In the genomic region with DNA sequence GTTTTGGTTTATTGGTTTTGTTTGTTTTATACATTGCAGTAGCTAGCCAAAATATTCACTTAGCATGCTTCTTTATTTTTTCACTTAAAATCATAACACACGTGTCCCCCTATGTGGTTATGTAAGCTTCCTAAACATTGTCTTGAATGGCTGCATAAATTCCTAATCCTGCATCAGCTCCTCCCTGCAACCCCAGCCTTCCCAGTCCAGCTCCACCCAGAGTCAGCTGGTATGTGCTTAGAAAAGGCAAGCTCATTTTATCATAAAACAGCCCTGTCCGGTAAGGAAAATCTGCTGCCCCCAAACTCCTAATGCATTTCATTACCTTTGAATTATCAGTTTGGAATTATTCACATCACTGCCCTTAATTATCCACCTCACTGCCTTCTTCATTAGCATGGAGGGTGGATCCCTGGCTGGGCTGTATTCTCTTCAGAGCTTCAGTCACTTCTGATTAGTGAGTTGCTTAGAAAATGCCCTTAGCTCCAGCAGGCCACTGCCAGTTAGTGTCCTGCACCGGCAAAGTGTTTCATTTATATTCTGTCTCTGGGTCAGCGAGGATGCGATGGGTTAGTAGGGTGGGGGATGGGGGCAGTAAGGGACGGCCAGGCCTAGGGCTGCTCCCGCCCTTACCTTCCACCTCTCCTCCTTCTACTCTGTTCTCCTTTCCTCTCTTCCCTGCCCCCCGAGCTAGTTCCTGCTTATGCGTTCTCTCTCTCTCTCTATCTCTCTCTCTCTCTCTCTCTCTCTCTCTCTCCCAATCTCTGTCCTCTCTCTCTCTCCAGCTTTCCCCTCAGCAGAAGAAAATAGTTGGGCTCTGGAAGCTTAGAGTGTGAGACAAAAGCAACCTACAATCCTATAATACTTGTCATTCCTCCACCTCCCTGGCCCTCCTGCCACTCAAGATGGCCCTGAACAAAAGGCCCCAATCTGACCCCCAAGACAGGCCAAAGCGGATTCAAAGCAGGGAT, we compare ENCODE assay signal across 13 cellular contexts.
DNase-seq lines count a peak whose midpoint lies in the region; ATAC-seq, FAIRE-seq and TF ChIP-seq lines count a peak whose summit lies in the region.
"Had no signal": no experiment of that assay in that cellular context is flagged by ENCODE, and none has a peak within 500 bp of the region (broad histone marks: within the 10 kb centered on the region; RNA-seq: fewer than 3 reads in every experiment).

No MANE protein-coding gene starts in this region.

- FAIRE-seq in H1 (lab: Jason Lieb, UNC), result peak; percentile 50
- FAIRE-seq in frontal cortex (lab: Jason Lieb, UNC), result no peak

- H3K36me3 ChIP-seq in HUES64 (ENCODE audit: insufficient read depth, low read length) (no peaks in the 10 kb centered on the region), H1 (ENCODE audit: control insufficient read depth in 2 of 4, insufficient read depth in 4 of 4, low read length in 3 of 4) (no peaks in the 10 kb centered on the region), mucosa of descending colon (ENCODE audit: low read depth) (no peaks in the 10 kb centered on the region)

- DNase-seq in Ammon's horn (ENCODE audit: low spot score) (peak; percentile 4), H1 (ENCODE audit: low read depth in 1 of 2, low spot score in 2 of 2) (peak in 1 of 2 experiments; percentile 52), mucosa of descending colon (peak in 1 of 3 donors; percentile 28), D341Med (ENCODE audit: low spot score) (no peak), frontal cortex (ENCODE audit: low spot score in 2 of 2) (no peak)
- DNase-seq: activated B cell treated with CpG ODN at 0.5 μM for 24 hours; Caco-2; stimulated activated naive CD4-positive, alpha-beta T cell treated with Interleukin-2 at 50 U/mL for 16 hours had no signal

- peak overlapping the region; percentile 80 for H2BK5ac ChIP-seq in H1 (ENCODE audit: low read depth, low read length)

- H4K91ac ChIP-seq in H1 (replicated peaks; ENCODE audit: insufficient read length, low read length), result peak overlapping the region; percentile 36

- H3K9ac ChIP-seq in HUES64 (ENCODE audit: low read depth, low read length), result peak overlapping the region; percentile 67
- H3K9ac ChIP-seq in H1 (replicated peaks in 1 of 4; ENCODE audit: extremely low read depth in 1 of 4, low read depth in 3 of 4, low read length in 3 of 4), result peak overlapping the region in 2 of 4 experiments; percentile 1 to 43; a peak in 3 of 7 replicates

- H3K4ac ChIP-seq in H1 (replicated peaks; ENCODE audit: insufficient read length, low read depth, low read length), result no peak overlapping the region

- peak overlapping the region; percentile 51 for H4K5ac ChIP-seq in H1 (ENCODE audit: insufficient read length, low read depth, low read length)

- H3K79me2 ChIP-seq in H1 (ENCODE audit: control insufficient read depth in 1 of 2, insufficient read depth in 2 of 2, low read length in 2 of 2), result no peaks in the 10 kb centered on the region

- H3K4me2 ChIP-seq in H1 (ENCODE audit: insufficient read depth in 1 of 2, low read depth in 2 of 2, low read length in 2 of 2), result peak overlapping the region; percentile 65 to 70

- H3K4me1 ChIP-seq in HUES64 (ENCODE audit: insufficient read depth, low read length) (peaks cover 35% of the 10 kb centered on the region), H1 (replicated peaks in 1 of 4; ENCODE audit: control insufficient read depth in 3 of 4, insufficient read depth in 4 of 4, low read length in 3 of 4) (peaks cover 5 to 12% (median 7%) of the 10 kb centered on the region in 4 experiments), mucosa of descending colon (ENCODE audit: low read depth) (peaks cover 5% of the 10 kb centered on the region)

- H3K23ac ChIP-seq in H1 (ENCODE audit: insufficient read length), result no peak overlapping the region

- H3K27me3 ChIP-seq in HUES64 (ENCODE audit: insufficient read depth, low read length), result no peaks in the 10 kb centered on the region
- no peaks in the 10 kb centered on the region for H3K27me3 ChIP-seq in H1 (replicated peaks in 1 of 4; ENCODE audit: control insufficient read depth in 3 of 4, extremely low read depth in 1 of 4, insufficient read depth in 3 of 4, low read length in 3 of 4)
- H3K27me3 ChIP-seq: body of pancreas had no signal

- no peak for TF ChIP-seq EP300 in H1 (IDR thresholded peaks at IDR 0.05; ENCODE audit: borderline replicate concordance in 1 of 2, low read depth in 2 of 2, low read length in 2 of 2)

- peak overlapping the region; percentile 97; the same call in 1 of the 2 replicates for H2BK12ac ChIP-seq in H1 (ENCODE audit: low read depth, low read length)

- H3K18ac ChIP-seq in H1 (ENCODE audit: extremely low read depth, low read length), result peak overlapping the region; percentile 5; the same call in 1 of the 2 replicates

- ATAC-seq in mucosa of descending colon, result peak; percentile 65
- no peak for ATAC-seq in GM21381 (IDR thresholded peaks at IDR 0.05; ENCODE audit: unreplicated experiment)
- ATAC-seq in HG03565 (IDR thresholded peaks at IDR 0.05; ENCODE audit: unreplicated experiment), result no peak
- ATAC-seq: body of pancreas had no signal

- H3K14ac ChIP-seq in H1 (ENCODE audit: insufficient read length), result no peak overlapping the region

- intact Hi-C loops in mucosa of descending colon (cut with DNase I, micrococcal nuclease), result no loop called here

- no peak overlapping the region for H2BK15ac ChIP-seq in H1 (ENCODE audit: low read length)

- POLR2A ChIA-PET in H1 (lab: Charles Lee; ENCODE audit: partially characterized antibody), result interaction anchor here (0.6 to 1.3 kb wide), 8 partner anchors 11 to 183 kb away, joined by 3 to 4 read pairs (median 3); no protein-coding TSS in a partner anchor

- H3K79me1 ChIP-seq in H1 (ENCODE audit: low read depth, low read length), result no peaks in the 10 kb centered on the region

- TF ChIP-seq POLR2A in H1 (IDR thresholded peaks at IDR 0.05; ENCODE audit: control extremely low read depth in 1 of 2, low read depth in 2 of 2, low read length in 2 of 2), result 0 out of 3 replicates have a peak, but pooled peaks of 1 of the 2 experiments have one; percentile 9

- WGBS in HUES64, result 13% methylated on average over 8 of the region's 10 CpGs
- 28% methylated on average over 10 of the region's 10 CpGs; no CpG with 5 or more reads in 1 of the 2 experiments for WGBS in H1 (ENCODE audit: extremely low coverage in 1 of 2, insufficient coverage in 1 of 2, insufficient read length in 1 of 2, insufficient replicate concordance in 2 of 2, low coverage in 1 of 2, low lambda C conversion rate in 2 of 2, missing lambda C conversion rate in 1 of 2), 2 experiments

- H3K4me3 ChIP-seq in HUES64 (ENCODE audit: low read length) (peak overlapping the region; percentile 34), H1 (ENCODE audit: extremely low read depth in 1 of 4, insufficient read depth in 2 of 4, low read depth in 3 of 4, low read length in 4 of 4) (peak overlapping the region in 1 of 4 experiments; percentile 46; a peak in 2 of 8 replicates), mucosa of descending colon (no peak overlapping the region)
- H3K4me3 ChIP-seq: body of pancreas, skin epidermis had no signal

- H2AK5ac ChIP-seq in H1 (ENCODE audit: low read depth, low read length), result no peak overlapping the region

- peak overlapping the region; percentile 84; the same call in 1 of the 2 replicates for H4K8ac ChIP-seq in H1 (ENCODE audit: extremely low read depth, insufficient read depth, low read length)

- CTCF ChIA-PET in H1 (lab: Charles Lee; ENCODE audit: partially characterized antibody), result interaction anchor here (0.9 to 1.6 kb wide), 4 partner anchors 13 to 420 kb away, joined by 4 to 6 read pairs (median 4); no protein-coding TSS in a partner anchor

- no peaks in the 10 kb centered on the region for H4K20me1 ChIP-seq in H1 (replicated peaks in 1 of 2; ENCODE audit: control insufficient read depth in 1 of 2, insufficient read depth in 2 of 2, low read length in 2 of 2)

- peaks cover 5% of the 10 kb centered on the region; the same call in 1 of the 2 replicates for H3K23me2 ChIP-seq in H1 (ENCODE audit: low read depth, low read length)

- 0 out of 2 replicates have a peak overlapping the region, but pooled peaks have one; percentile 24 for H2BK20ac ChIP-seq in H1 (ENCODE audit: low read length)

- no peaks in the 10 kb centered on the region for H3K9me3 ChIP-seq in HUES64 (ENCODE audit: insufficient read depth, low read depth, low read length)
- no peaks in the 10 kb centered on the region for H3K9me3 ChIP-seq in H1 (ENCODE audit: insufficient read depth in 2 of 2, low read depth in 1 of 2, low read length in 1 of 2)
- no peaks in the 10 kb centered on the region for H3K9me3 ChIP-seq in mucosa of descending colon
- H3K9me3 ChIP-seq: body of pancreas, Caco-2 had no signal

- peak overlapping the region; percentile 57; the same call in 1 of the 2 replicates for H2AFZ ChIP-seq in H1 (ENCODE audit: low read length)

- H3K27ac ChIP-seq in HUES64 (ENCODE audit: low read depth, low read length) (peak overlapping the region; percentile 88), H1 (ENCODE audit: low read depth, low read length) (peak overlapping the region; percentile 74)
- H3K27ac ChIP-seq: body of pancreas had no signal

- H3K56ac ChIP-seq in H1 (replicated peaks; ENCODE audit: insufficient read length, low read depth, low read length), result no peak overlapping the region

- H2BK120ac ChIP-seq in H1 (replicated peaks; ENCODE audit: low read depth, low read length), result no peak overlapping the region

- TF ChIP-seq CTCF in H1 (IDR thresholded peaks at IDR 0.05; ENCODE audit: control extremely low read depth in 1 of 3, insufficient read depth in 1 of 3, low read depth in 1 of 3, low read length in 3 of 3) (no peak), mucosa of descending colon (IDR thresholded peaks at IDR 0.05) (no peak)

- no peak; a peak in 1 of 4 replicates for TF ChIP-seq RAD21 in H1 (IDR thresholded peaks at IDR 0.05 in 1 of 2, conservative IDR thresholded peaks at IDR 0.05 in 1 of 2; ENCODE audit: low read depth in 2 of 2, low read length in 2 of 2)

TF ChIP-seq in H1, 55 proteins besides CTCF, POLR2A, EP300 and RAD21 (continues in another document):
- 0 out of 4 replicates have a peak, but pooled peaks of 1 of the 2 experiments have one; percentile 21 for TF ChIP-seq SIN3A (conservative IDR thresholded peaks at IDR 0.05 in 1 of 2, IDR thresholded peaks at IDR 0.05 in 1 of 2; ENCODE audit: low read depth in 1 of 2, low read length in 2 of 2)
- TF ChIP-seq POLR2AphosphoS5 (IDR thresholded peaks at IDR 0.05; ENCODE audit: low read depth, low read length), result no peak
- TF ChIP-seq CHD2 (IDR thresholded peaks at IDR 0.05; ENCODE audit: low read length), result 0 out of 2 replicates have a peak, but pooled peaks have one; percentile 14
- peak; percentile 17; the same call in 1 of the 2 replicates for TF ChIP-seq TEAD4 (IDR thresholded peaks at IDR 0.05; ENCODE audit: low read depth, low read length)
- 0 out of 2 replicates have a peak, but pooled peaks have one; percentile 23 for TF ChIP-seq TAF1 (IDR thresholded peaks at IDR 0.05; ENCODE audit: low read depth, low read length)
- TF ChIP-seq CHD1 (IDR thresholded peaks at IDR 0.05; ENCODE audit: low read depth, low read length), result no peak
- peak; percentile 86 for TF ChIP-seq ASH2L (IDR thresholded peaks at IDR 0.05; ENCODE audit: low read length)
- TF ChIP-seq TBP (IDR thresholded peaks at IDR 0.05; ENCODE audit: low read depth, low read length), result no peak
